Comparison of ENCODE assay signal across 8 cellular contexts in the genomic region with DNA sequence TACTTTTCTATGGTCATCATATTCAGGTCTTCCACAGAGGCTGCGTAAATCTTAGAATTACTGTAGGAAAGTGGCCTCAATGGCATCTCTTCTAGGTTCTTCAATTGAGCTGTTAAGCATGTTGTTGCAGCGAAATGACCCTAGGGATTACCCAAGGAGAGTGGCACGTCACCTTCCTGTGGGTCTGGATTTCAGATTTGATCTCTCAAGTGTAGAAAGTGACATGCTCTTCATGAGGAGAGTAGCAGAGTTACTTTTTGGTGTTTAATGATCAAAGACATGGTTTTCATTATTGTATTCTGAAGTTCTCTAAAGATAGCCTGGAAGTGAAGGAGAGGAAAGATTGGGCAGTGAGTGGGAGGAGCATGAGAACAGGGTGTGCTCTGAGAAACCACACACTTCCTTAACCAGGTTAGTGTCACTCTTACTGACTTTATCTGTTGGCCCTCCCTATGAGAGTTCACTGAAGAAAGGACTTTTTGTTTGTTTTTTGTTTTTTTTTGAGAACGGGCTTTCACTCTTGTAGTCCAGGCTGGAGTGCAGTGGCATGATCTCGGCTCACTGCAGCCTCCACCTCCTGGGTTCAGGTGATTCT.
DNase-seq lines count a peak whose midpoint lies in the region; ATAC-seq, FAIRE-seq and TF ChIP-seq lines count a peak whose summit lies in the region.

No MANE protein-coding gene starts in this region.

- H3K36me3 ChIP-seq in SU-DHL-6 (ENCODE audit: low read length) (peaks cover 11% of the 10 kb centered on the region; the same call in 1 of the 2 replicates), small intestine (ENCODE audit: control insufficient read depth in 2 of 2, insufficient read depth in 2 of 2, low read length in 2 of 2) (peaks cover 0 to 5% of the 10 kb centered on the region in 2 donors), gastroesophageal sphincter (peaks cover 0 to 18% of the 10 kb centered on the region in 2 donors)

- H3K4me3 ChIP-seq in SU-DHL-6 (ENCODE audit: insufficient read depth, low read length, poor library complexity, severe bottlenecking) = no peak overlapping the region
- no peak overlapping the region for H3K4me3 ChIP-seq in small intestine (ENCODE audit: low read depth in 1 of 2, low read length in 2 of 2)
- H3K4me3 ChIP-seq in gastroesophageal sphincter = no peak overlapping the region

- H3K9me2 ChIP-seq in SU-DHL-6 (replicated peaks; ENCODE audit: insufficient read depth, low read length) = no peaks in the 10 kb centered on the region

- no peaks in the 10 kb centered on the region for H3K9me3 ChIP-seq in SU-DHL-6 (ENCODE audit: insufficient read depth, low read length)
- no peaks in the 10 kb centered on the region for H3K9me3 ChIP-seq in small intestine (ENCODE audit: control insufficient read depth, low read depth)
- H3K9me3 ChIP-seq in gastroesophageal sphincter = no peaks in the 10 kb centered on the region

- peaks cover 2% of the 10 kb centered on the region in 2 donors for H3K4me1 ChIP-seq in small intestine (ENCODE audit: control insufficient read depth in 2 of 2, insufficient read depth in 1 of 2, low read depth in 1 of 2, low read length in 1 of 2)
- peaks cover 4 to 62% (median 5%) of the 10 kb centered on the region in 3 donors for H3K4me1 ChIP-seq in gastroesophageal sphincter

- POLR2A ChIA-PET in activated CD4-positive, alpha-beta T cell treated with anti-CD3 and anti-CD28 coated beads, Interleukin-2, amount 10 ng/mL, durations not matched to agents 7 days and 5 days (lab: Charles Lee) = interaction anchor here (0.6 kb wide), 1 partner anchor 10 kb away, joined by 6 read pairs; no protein-coding TSS in a partner anchor

- CTCF ChIA-PET in activated CD4-positive, alpha-beta T cell treated with anti-CD3 and anti-CD28 coated beads, Interleukin-2, amount 10 ng/mL, durations not matched to agents 7 days and 5 days (lab: Charles Lee) = interaction anchor here (0.6 to 1.4 kb wide), 4 partner anchors 8 to 216 kb away, joined by 3 to 6 read pairs (median 4); no protein-coding TSS in a partner anchor

- peaks cover 64% of the 10 kb centered on the region for H3K79me2 ChIP-seq in SU-DHL-6 (ENCODE audit: insufficient read depth, low read length)

- H3K27me3 ChIP-seq in SU-DHL-6 (ENCODE audit: low read length) (no peaks in the 10 kb centered on the region), small intestine (ENCODE audit: control insufficient read depth in 2 of 2, insufficient read depth in 2 of 2, low read length in 2 of 2) (no peaks in the 10 kb centered on the region), gastroesophageal sphincter (no peaks in the 10 kb centered on the region)

- H3K27me3 Mint-ChIP-seq in activated CD4-positive, alpha-beta T cell treated with anti-CD3 and anti-CD28 coated beads, Interleukin-2, amount 10 ng/mL, durations not matched to agents 7 days and 5 days = no peaks in the 10 kb centered on the region
- peaks cover 1% of the 10 kb centered on the region; the same call in 1 of the 2 replicates for H3K27me3 Mint-ChIP-seq in HFFc6 (ENCODE audit: insufficient read depth)

- peaks cover 29% of the 10 kb centered on the region for H3K4me1 Mint-ChIP-seq in activated CD4-positive, alpha-beta T cell treated with anti-CD3 and anti-CD28 coated beads, Interleukin-2, amount 10 ng/mL, durations not matched to agents 7 days and 5 days
- H3K4me1 Mint-ChIP-seq in HFFc6 (ENCODE audit: low read depth) = peaks cover 14% of the 10 kb centered on the region

- H3F3A ChIP-seq in SU-DHL-6 (ENCODE audit: insufficient read depth) = peaks cover 13% of the 10 kb centered on the region

- FAIRE-seq in small intestine (lab: Jason Lieb, UNC) = no peak

- TF ChIP-seq CTCF in SU-DHL-6 (IDR thresholded peaks at IDR 0.05; ENCODE audit: insufficient read depth, low read length, poor library complexity, severe bottlenecking) (no peak), gastroesophageal sphincter (IDR thresholded peaks at IDR 0.05) (no peak), HFFc6 (IDR thresholded peaks at IDR 0.05) (no peak)

- H2AFZ ChIP-seq in SU-DHL-6 (ENCODE audit: low read depth, low read length, severe bottlenecking) = no peak overlapping the region

- H3K27ac ChIP-seq in SU-DHL-6 (ENCODE audit: low read depth, low read length) = peak overlapping the region; percentile 56
- H3K27ac ChIP-seq in small intestine (ENCODE audit: low read depth in 1 of 2, low read length in 1 of 2) = peak overlapping the region in 1 of 2 donors; percentile 55
- H3K27ac ChIP-seq in gastroesophageal sphincter = peak overlapping the region in 1 of 4 donors; percentile 7

- no peaks in the 10 kb centered on the region for H3K9me3 Mint-ChIP-seq in activated CD4-positive, alpha-beta T cell treated with anti-CD3 and anti-CD28 coated beads, Interleukin-2, amount 10 ng/mL, durations not matched to agents 7 days and 5 days
- H3K9me3 Mint-ChIP-seq in HFFc6 = no peaks in the 10 kb centered on the region

- no peak overlapping the region for H3K4me3 Mint-ChIP-seq in activated CD4-positive, alpha-beta T cell treated with anti-CD3 and anti-CD28 coated beads, Interleukin-2, amount 10 ng/mL, durations not matched to agents 7 days and 5 days
- no peak overlapping the region for H3K4me3 Mint-ChIP-seq in HFFc6

- H3K4me2 ChIP-seq in SU-DHL-6 (ENCODE audit: low read depth, low read length, poor library complexity, severe bottlenecking) = peak overlapping the region; percentile 30

- peaks cover 47% of the 10 kb centered on the region for H3K36me3 Mint-ChIP-seq in activated CD4-positive, alpha-beta T cell treated with anti-CD3 and anti-CD28 coated beads, Interleukin-2, amount 10 ng/mL, durations not matched to agents 7 days and 5 days (ENCODE audit: low read depth)
- peaks cover 20% of the 10 kb centered on the region for H3K36me3 Mint-ChIP-seq in HFFc6 (ENCODE audit: low read depth)

- 62 to 75% (median 67%) methylated on average over 5 of the region's 5 CpGs for WGBS in small intestine, 3 donors
- WGBS in gastroesophageal sphincter (ENCODE audit: low coverage in 1 of 2), 2 donors = 92 to 94% methylated on average over 5 of the region's 5 CpGs

- DNase-seq in activated CD4-positive, alpha-beta T cell treated with anti-CD3 and anti-CD28 coated beads, Interleukin-2, amount 10 ng/mL, durations not matched to agents 7 days and 5 days = peak; percentile 16
- no peak for DNase-seq in activated CD4-positive, alpha-beta T cell treated with anti-CD3 and anti-CD28 coated beads, Interleukin-2, amount 50 U/mL, for 48 hours
- DNase-seq in small intestine = peak; percentile 68
- no peak for DNase-seq in EL
- no peak for DNase-seq in HFFc6

- no peaks in the 10 kb centered on the region for H4K20me1 ChIP-seq in SU-DHL-6 (ENCODE audit: low read depth, low read length)

- ATAC-seq in HG02938 (IDR thresholded peaks at IDR 0.05; ENCODE audit: unreplicated experiment) (peak; percentile 78), gastroesophageal sphincter (no peak)

- no peak for TF ChIP-seq POLR2A in gastroesophageal sphincter (IDR thresholded peaks at IDR 0.05)

- peak overlapping the region; percentile 82 for H3K27ac Mint-ChIP-seq in activated CD4-positive, alpha-beta T cell treated with anti-CD3 and anti-CD28 coated beads, Interleukin-2, amount 10 ng/mL, durations not matched to agents 7 days and 5 days
- no peak overlapping the region for H3K27ac Mint-ChIP-seq in HFFc6

- TF ChIP-seq EP300 in gastroesophageal sphincter (IDR thresholded peaks at IDR 0.05) = no peak

- H3K9ac ChIP-seq in SU-DHL-6 (ENCODE audit: low read length) = no peak overlapping the region

Comparison
In these comparisons a context has a peak if more than half of its experiments do, and no peak if none do; other contexts are left out.
1. DNase-seq: peak in activated CD4-positive, alpha-beta T cell treated with anti-CD3 and anti-CD28 coated beads, Interleukin-2, amount 10 ng/mL, durations not matched to agents 7 days and 5 days (single experiment) and small intestine (single experiment); none in activated CD4-positive, alpha-beta T cell treated with anti-CD3 and anti-CD28 coated beads, Interleukin-2, amount 50 U/mL, for 48 hours (0 of 2), EL (single experiment) and HFFc6 (single experiment).